In the genomic region with DNA sequence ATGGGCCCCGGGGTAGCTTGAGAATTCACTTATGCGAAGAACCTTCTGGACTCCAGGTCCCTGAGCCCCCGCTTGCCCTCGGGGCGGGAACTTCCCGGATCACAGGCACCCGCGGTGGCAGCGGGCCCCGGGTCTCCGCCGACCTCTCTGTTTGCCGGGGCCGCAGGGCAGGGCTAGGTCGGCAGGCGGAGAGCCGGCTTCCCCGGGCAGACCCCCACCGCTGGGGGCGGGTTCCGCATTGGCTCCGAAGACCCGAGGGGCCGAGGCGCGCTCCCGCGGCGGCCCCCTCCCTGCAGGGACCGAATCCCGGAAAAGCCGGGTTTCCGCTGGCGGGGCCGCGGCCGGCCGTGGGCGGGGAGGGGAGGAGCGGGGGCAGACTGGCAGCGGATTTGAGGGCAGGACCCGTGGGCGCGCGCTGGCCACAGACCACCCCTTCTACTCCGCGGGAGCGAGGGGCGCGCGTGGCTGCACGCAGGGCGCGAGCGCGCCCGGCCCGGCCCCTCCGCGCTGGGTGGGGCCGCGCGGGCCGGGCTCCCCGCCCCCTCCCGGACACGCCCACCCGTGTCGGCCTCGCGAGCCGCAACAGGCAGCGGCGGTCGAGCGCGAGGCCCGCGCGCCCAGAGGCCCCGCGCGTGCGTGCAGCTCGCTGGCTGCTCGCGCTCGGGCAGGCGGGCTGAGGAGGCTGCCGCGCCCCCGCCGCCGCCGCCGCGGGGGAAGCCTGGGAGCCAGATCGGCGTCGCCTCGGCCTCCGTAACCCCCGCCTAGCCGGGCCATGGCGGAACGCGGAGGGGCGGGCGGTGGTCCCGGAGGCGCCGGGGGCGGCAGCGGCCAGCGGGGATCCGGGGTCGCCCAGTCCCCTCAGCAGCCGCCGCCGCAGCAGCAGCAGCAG, we compare ENCODE assay signal across 8 cellular contexts. TPM values are rescaled to one million over a fixed set of nuclear protein-coding genes. Genes with fewer than 3 reads are reported as not detected.
DNase-seq lines count a peak whose midpoint lies in the region; ATAC-seq lines count a peak whose summit lies in the region.

Gene PACS1, plus strand, starts transcription at position 558 of the 889 bp plus-strand sequence. Its CDS starts 215 bp downstream, at position 773.

- ATAC-seq in left lobe of liver = peak; percentile 77

- intact Hi-C loops in dendritic cell treated with granulocyte-macrophage colony-stimulating factor and Interleukin-4, amounts not matched to agents 40 ng/mL and 50 ng/mL, for 4 days (cut with micrococcal nuclease) = loop anchor here (2.0 to 10.0 kb wide), 3 partner anchors 57 to 65 kb away; partner anchors contain the start of genes BANF1 and EIF1AD

- H3K27me3 Mint-ChIP-seq in dendritic cell treated with granulocyte-macrophage colony-stimulating factor and Interleukin-4, amounts not matched to agents 40 ng/mL and 50 ng/mL, for 4 days = no peaks in the 10 kb centered on the region

- H3K4me1 Mint-ChIP-seq in dendritic cell treated with granulocyte-macrophage colony-stimulating factor and Interleukin-4, amounts not matched to agents 40 ng/mL and 50 ng/mL, for 4 days (ENCODE audit: low read depth) = peaks cover 63% of the 10 kb centered on the region

- peaks cover 82% of the 10 kb centered on the region for H3K36me3 Mint-ChIP-seq in dendritic cell treated with granulocyte-macrophage colony-stimulating factor and Interleukin-4, amounts not matched to agents 40 ng/mL and 50 ng/mL, for 4 days (ENCODE audit: low read depth)

- in situ Hi-C loops in G401 (cut with HindIII; ENCODE audit: low sequenced_read_pairs) = no loop called here

- peak; percentile 48 for DNase-seq in G401 (ENCODE audit: low spot score)
- DNase-seq in HCEC 1CT = peak; percentile 64
- DNase-seq in NCI-H128 (lab: John Stamatoyannopoulos, UW; ENCODE audit: unreplicated experiment) = peak; percentile 34
- DNase-seq in activated CD4-positive, alpha-beta T cell treated with anti-CD3 and anti-CD28 coated beads, Interleukin-2, amount 50 U/mL, for 24 hours (ENCODE audit: low read depth in 1 of 2, low spot score in 1 of 2) = peak; percentile 39 to 46
- DNase-seq in left lobe of liver (ENCODE audit: low spot score) = peak; percentile 81
- DNase-seq in stimulated activated CD4-positive, alpha-beta T cell treated with anti-CD3 and anti-CD28 coated beads, Interleukin-2, amount 100 ng/mL, for 48 hours = peak; percentile 58 to 61
- DNase-seq in NCI-H2107 (lab: John Stamatoyannopoulos, UW) = no peak

- H3K27ac Mint-ChIP-seq in dendritic cell treated with granulocyte-macrophage colony-stimulating factor and Interleukin-4, amounts not matched to agents 40 ng/mL and 50 ng/mL, for 4 days = peak within 1 kb of the TSS; percentile 96

- peak within 1 kb of the TSS; percentile 89 for H3K4me3 Mint-ChIP-seq in dendritic cell treated with granulocyte-macrophage colony-stimulating factor and Interleukin-4, amounts not matched to agents 40 ng/mL and 50 ng/mL, for 4 days

- H3K9me3 Mint-ChIP-seq in dendritic cell treated with granulocyte-macrophage colony-stimulating factor and Interleukin-4, amounts not matched to agents 40 ng/mL and 50 ng/mL, for 4 days = no peaks in the 10 kb centered on the region

RNA-seq across cellular contexts. Expression of gene PACS1, which starts in this region (rescaled TPM):
- total RNA-seq in G401 (2014; rRNA removed; shearing (Covaris generic)) = 10.5 and 23.2 TPM in 2 replicates
- 5.8 TPM for total RNA-seq in left lobe of liver
